27 cellular contexts compared by ENCODE assay signal in the genomic region with DNA sequence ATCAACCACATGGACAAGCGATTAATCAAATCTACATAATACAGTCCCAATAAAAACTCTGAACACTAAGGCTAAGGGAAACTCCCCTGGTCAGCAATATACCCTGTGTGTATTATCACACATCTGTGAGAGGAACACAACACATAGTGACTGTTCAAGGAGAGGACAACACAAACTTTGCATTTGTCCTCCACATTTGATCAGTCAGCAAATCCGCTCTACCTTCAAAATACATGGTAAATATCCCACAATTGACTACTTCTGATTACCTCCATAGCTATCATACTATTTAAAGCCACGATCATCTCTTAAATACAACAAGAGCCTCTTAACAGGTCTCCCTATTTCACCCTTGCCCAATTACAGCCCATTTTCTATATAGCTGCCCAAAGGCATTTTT.
"Had no signal": no experiment of that assay in that cellular context is flagged by ENCODE, and none has a peak within 500 bp of the region (broad histone marks: within the 10 kb centered on the region; RNA-seq: fewer than 3 reads in every experiment).

No MANE protein-coding gene starts in this region.

- H3K79me2 ChIP-seq: hepatocyte had no signal

- H3K4me2 ChIP-seq: hepatocyte had no signal

- H3K4me3 ChIP-seq: hepatocyte, left ventricle myocardium inferior, lung, mucosa of descending colon, pancreas, prostate gland, sigmoid colon, stomach, testis, thyroid gland, transverse colon, upper lobe of left lung, vagina had no signal

- DNase-seq: islet precursor cell; left ventricle myocardium inferior; midbrain; mucosa of descending colon; naive thymus-derived CD4-positive, alpha-beta T cell; pancreas; posterior cingulate gyrus; retina; right cardiac atrium; sigmoid colon; small intestine; stimulated activated CD4-positive, alpha-beta T cell treated with anti-CD3 and anti-CD28 coated beads, Interleukin-1b, Interleukin-23, amount 100 ng/mL, for 48 hours; stimulated activated CD4-positive, alpha-beta T cell treated with anti-CD3 and anti-CD28 coated beads, Interleukin-2, amount 100 ng/mL, for 48 hours; stimulated activated CD4-positive, alpha-beta T cell treated with anti-CD3 and anti-CD28 coated beads, Interleukin-4, amount 100 ng/mL, for 4 hours; stimulated activated CD8-positive, alpha-beta memory T cell treated with anti-CD3 and anti-CD28 coated beads, Interleukin-4, amount 100 ng/mL, for 48 hours; stimulated activated naive B cell treated with anti-CD40 and anti-IgM and Interleukin-4, amounts not matched to agents 10 μg/mL and 1 μg/mL and 100 μg/mL, for 72 hours; stimulated activated naive CD8-positive, alpha-beta T cell treated with anti-CD3 and anti-CD28 coated beads, Interleukin-15, Interleukin-2, amounts not matched to agents 100 U/mL and 50 U/mL, for 24 hours; stomach; testis; thyroid gland; transverse colon; upper lobe of left lung had no signal

- H3K27ac Mint-ChIP-seq: natural killer cell treated with Interleukin-12 subunit alpha and Interleukin-12 subunit beta and Interleukin-15 and Interleukin-18, amount 100 ng/mL, for 72 hours; stimulated activated naive B cell treated with anti-CD40 and anti-IgM and Interleukin-4, amounts not matched to agents 10 μg/mL and 1 μg/mL and 100 μg/mL, for 72 hours had no signal

- H3K27me3 Mint-ChIP-seq: naive thymus-derived CD4-positive, alpha-beta T cell; natural killer cell treated with Interleukin-12 subunit alpha and Interleukin-12 subunit beta and Interleukin-15 and Interleukin-18, amount 100 ng/mL, for 72 hours; stimulated activated naive B cell treated with anti-CD40 and anti-IgM and Interleukin-4, amounts not matched to agents 10 μg/mL and 1 μg/mL and 100 μg/mL, for 72 hours had no signal

- FAIRE-seq: pancreas, small intestine had no signal

- H3K4me3 Mint-ChIP-seq: naive thymus-derived CD4-positive, alpha-beta T cell; natural killer cell treated with Interleukin-12 subunit alpha and Interleukin-12 subunit beta and Interleukin-15 and Interleukin-18, amount 100 ng/mL, for 72 hours; stimulated activated naive B cell treated with anti-CD40 and anti-IgM and Interleukin-4, amounts not matched to agents 10 μg/mL and 1 μg/mL and 100 μg/mL, for 72 hours had no signal

- H3K27ac ChIP-seq: hepatocyte, left ventricle myocardium inferior, pancreas, prostate gland, sigmoid colon, stomach, testis, thyroid gland, transverse colon, upper lobe of left lung, vagina had no signal

- H3K9me3 ChIP-seq: left ventricle myocardium inferior, mucosa of descending colon, pancreas, prostate gland, sigmoid colon, stomach, testis, thyroid gland, transverse colon, upper lobe of left lung, vagina had no signal

- H2AFZ ChIP-seq: hepatocyte had no signal

- H3K27me3 ChIP-seq: hepatocyte, pancreas, sigmoid colon, stomach, testis, thyroid gland, transverse colon, upper lobe of left lung, vagina had no signal

- H3K36me3 ChIP-seq: pancreas, prostate gland, thyroid gland, transverse colon had no signal

- H3K9me3 Mint-ChIP-seq: naive thymus-derived CD4-positive, alpha-beta T cell; natural killer cell treated with Interleukin-12 subunit alpha and Interleukin-12 subunit beta and Interleukin-15 and Interleukin-18, amount 100 ng/mL, for 72 hours had no signal

- H3K4me1 ChIP-seq: pancreas, prostate gland, transverse colon, upper lobe of left lung had no signal

- ATAC-seq: mucosa of descending colon; naive thymus-derived CD4-positive, alpha-beta T cell; natural killer cell treated with Interleukin-12 subunit alpha and Interleukin-12 subunit beta and Interleukin-15 and Interleukin-18, amount 100 ng/mL, for 72 hours; pancreas; right cardiac atrium; stimulated activated naive B cell treated with anti-CD40 and anti-IgM and Interleukin-4, amounts not matched to agents 10 μg/mL and 1 μg/mL and 100 μg/mL, for 72 hours; stimulated activated naive CD8-positive, alpha-beta T cell treated with anti-CD3 and anti-CD28 coated beads, Interleukin-15, Interleukin-2, amounts not matched to agents 100 U/mL and 50 U/mL, for 24 hours had no signal
